Comparison of ENCODE assay signal across 11 cellular contexts in the genomic region with DNA sequence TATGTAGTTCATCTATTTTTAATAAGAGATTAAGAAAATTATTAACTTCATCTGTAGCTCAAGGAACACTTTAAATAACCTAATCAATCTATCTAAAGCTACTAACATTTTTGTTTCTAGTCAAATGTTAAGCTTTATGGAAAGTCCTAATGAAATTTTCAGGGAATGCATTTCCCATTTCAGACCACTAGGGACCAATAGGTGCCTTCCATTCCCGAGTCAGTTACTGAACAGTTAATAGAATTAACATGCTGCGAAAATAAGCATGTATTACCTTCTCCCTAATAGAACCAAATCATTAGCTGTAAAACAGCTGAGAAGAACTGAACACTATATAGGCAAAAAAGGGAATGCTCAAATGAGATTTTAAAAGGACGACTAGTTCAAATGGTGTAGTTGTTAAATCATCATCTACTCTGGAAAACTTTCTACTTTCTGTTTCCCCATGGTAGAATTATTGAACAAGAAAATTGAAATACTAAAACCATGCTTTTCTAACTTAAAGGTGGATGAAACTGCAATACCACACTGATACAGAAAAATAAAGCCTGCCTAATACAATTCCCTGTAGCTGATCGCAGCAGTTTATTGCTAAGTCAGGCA. TPM values are rescaled to one million over a fixed set of nuclear protein-coding genes. Genes with fewer than 3 reads are reported as not detected.
A peak's percentile ranks its signal among the peaks of the same experiment; 100 is the strongest.
DNase-seq lines count a peak whose midpoint lies in the region; ATAC-seq and TF ChIP-seq lines count a peak whose summit lies in the region.
"Had no signal": no experiment of that assay in that cellular context is flagged by ENCODE, and none has a peak within 500 bp of the region (broad histone marks: within the 10 kb centered on the region; RNA-seq: fewer than 3 reads in every experiment).

No MANE protein-coding gene starts in this region.

- no peak for TF ChIP-seq EP300 in stomach (IDR thresholded peaks at IDR 0.05)

- no peak for TF ChIP-seq POLR2A in stomach (IDR thresholded peaks at IDR 0.05)

- H3K4me3 ChIP-seq in OCI-LY3 (ENCODE audit: low read length) (no peak overlapping the region), epithelial cell of proximal tubule (ENCODE audit: low read depth, low read length) (no peak overlapping the region), stomach (no peak overlapping the region)
- H3K4me3 ChIP-seq: HAP-1 had no signal

- no peak overlapping the region for H2AFZ ChIP-seq in OCI-LY3 (ENCODE audit: low read depth, low read length)

- TF ChIP-seq CTCF in OCI-LY3 (IDR thresholded peaks at IDR 0.05; ENCODE audit: low read depth, low read length) (peak; percentile 30), epithelial cell of proximal tubule (conservative IDR thresholded peaks at IDR 0.05; ENCODE audit: low read depth, low read length) (peak; percentile 71), stomach (IDR thresholded peaks at IDR 0.05) (peak in 5 of 7 experiments; percentile 4 to 46 (median 36)), GM20000 (IDR thresholded peaks at IDR 0.05; ENCODE audit: extremely low read depth, missing control alignments) (no peak)

- intact Hi-C loops in stomach (cut with DNase I; ENCODE audit: low total_unique reads): no loop called here

- peak; percentile 0 for DNase-seq in NCI-H2107 treated with DMSO at 0.1 percent for 48 hours (lab: John Stamatoyannopoulos, UW; ENCODE audit: unreplicated experiment)
- no peak for DNase-seq in NCI-H2107 (lab: John Stamatoyannopoulos, UW)
- DNase-seq in epithelial cell of proximal tubule (ENCODE audit: low read depth): no peak
- DNase-seq in stomach: no peak
- no peak for DNase-seq in GM20000 (ENCODE audit: low spot score)
- no peak for DNase-seq in Ammon's horn (ENCODE audit: low spot score)
- DNase-seq: activated T-cell treated with anti-CD3 and anti-CD28 coated beads, Interleukin-2, amount 50 U/mL, for 1 hour; NCI-H2171 treated with DMSO at 0.1 percent for 48 hours had no signal

- H3K9me3 ChIP-seq in OCI-LY3 (ENCODE audit: insufficient read depth, low read length) (no peaks in the 10 kb centered on the region), stomach (no peaks in the 10 kb centered on the region)
- H3K9me3 ChIP-seq: HAP-1 had no signal

- peaks cover 55% of the 10 kb centered on the region for H4K20me1 ChIP-seq in OCI-LY3 (ENCODE audit: insufficient read depth, low read length)

- H3K27me3 ChIP-seq in OCI-LY3 (ENCODE audit: low read depth, low read length) (no peaks in the 10 kb centered on the region), stomach (no peaks in the 10 kb centered on the region)

- no peak for ATAC-seq in HG03095 (IDR thresholded peaks at IDR 0.05; ENCODE audit: unreplicated experiment)

- H3K9ac ChIP-seq in OCI-LY3 (ENCODE audit: low read length): no peak overlapping the region

- H3K27ac ChIP-seq in OCI-LY3 (ENCODE audit: low read length) (no peak overlapping the region), stomach (no peak overlapping the region)

- WGBS in stomach, 5 donors: 58 to 72% (median 62%) methylated on average over 4 of the region's 4 CpGs

- H3K4me2 ChIP-seq in OCI-LY3 (ENCODE audit: low read length): no peak overlapping the region; the same call in 1 of the 2 replicates

- H3K36me3 ChIP-seq in OCI-LY3 (replicated peaks; ENCODE audit: low read depth, low read length) (peaks cover 2% of the 10 kb centered on the region), stomach (no peaks in the 10 kb centered on the region)
- H3K36me3 ChIP-seq: HAP-1 had no signal

- H3K4me1 ChIP-seq in OCI-LY3 (ENCODE audit: low read length) (peaks cover 17% of the 10 kb centered on the region), stomach (peaks cover 0 to 53% (median 17%) of the 10 kb centered on the region in 4 donors)

- H3K79me2 ChIP-seq in OCI-LY3 (ENCODE audit: low read length): peaks cover 82% of the 10 kb centered on the region

RNA-seq across cellular contexts. Expression of gene STX18, which starts 22.5 kb away (rescaled TPM):
- total RNA-seq in epithelial cell of proximal tubule: 23.9 and 30.0 TPM in 2 replicates
- 10 to 100 TPM; 17.1 to 91.6 (median 35.8) TPM for total RNA-seq in stomach
- 10 to 100 TPM; 19.4 to 28.3 (median 24.4) TPM for polyA plus RNA-seq in stomach
